ENCODE assay signal across 1 cellular context in the genomic region with DNA sequence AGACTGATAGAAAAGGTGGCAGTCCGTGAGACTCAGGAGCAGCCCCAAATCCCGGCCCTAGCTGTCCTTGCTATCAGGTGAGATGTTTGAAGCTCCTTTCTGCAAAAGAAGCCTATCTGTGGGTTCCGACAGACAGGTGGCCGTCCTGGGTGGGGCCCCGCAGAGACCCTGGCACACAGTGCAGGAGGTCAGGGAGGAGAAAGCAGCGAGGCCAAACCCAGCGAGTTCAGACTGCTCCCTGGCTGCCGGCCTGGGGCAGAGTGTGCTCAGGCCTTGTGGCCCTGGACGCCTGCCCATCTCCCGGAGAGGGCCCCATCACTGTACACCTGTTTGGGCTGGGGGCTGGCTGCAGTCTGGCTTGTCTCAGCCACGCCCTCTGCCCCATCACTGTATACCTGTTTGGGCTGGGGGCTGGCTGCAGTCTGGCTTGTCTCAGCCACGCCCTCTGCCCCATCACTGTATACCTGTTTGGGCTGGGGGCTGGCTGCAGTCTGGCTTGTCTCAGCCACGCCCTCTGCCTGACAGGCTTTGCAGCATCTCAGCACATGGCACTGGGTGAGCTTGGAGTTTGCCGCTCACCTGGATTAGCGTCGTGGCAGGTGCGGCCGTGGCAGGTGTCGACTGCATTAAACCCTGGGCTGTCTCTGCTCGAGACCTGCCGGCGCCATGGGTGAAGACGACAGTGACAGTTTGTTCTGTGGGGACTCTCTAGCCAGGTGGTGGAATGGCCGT.
TF ChIP-seq lines count a peak whose summit lies in the region.

No MANE protein-coding gene starts in this region.

TF ChIP-seq in H1, 55 proteins besides CTCF, POLR2A, EP300 and RAD21:
- TF ChIP-seq, protein P1, sequence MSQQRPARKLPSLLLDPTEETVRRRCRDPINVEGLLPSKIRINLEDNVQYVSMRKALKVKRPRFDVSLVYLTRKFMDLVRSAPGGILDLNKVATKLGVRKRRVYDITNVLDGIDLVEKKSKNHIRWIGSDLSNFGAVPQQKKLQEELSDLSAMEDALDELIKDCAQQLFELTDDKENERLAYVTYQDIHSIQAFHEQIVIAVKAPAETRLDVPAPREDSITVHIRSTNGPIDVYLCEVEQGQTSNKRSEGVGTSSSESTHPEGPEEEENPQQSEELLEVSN (IDR thresholded peaks at IDR 0.05): peak; percentile 78
- TF ChIP-seq, protein P2, sequence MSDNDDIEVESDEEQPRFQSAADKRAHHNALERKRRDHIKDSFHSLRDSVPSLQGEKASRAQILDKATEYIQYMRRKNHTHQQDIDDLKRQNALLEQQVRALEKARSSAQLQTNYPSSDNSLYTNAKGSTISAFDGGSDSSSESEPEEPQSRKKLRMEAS (IDR thresholded peaks at IDR 0.05): peak; percentile 70
- TF ChIP-seq KDM5A (IDR thresholded peaks at IDR 0.05; ENCODE audit: low read length): no peak
